In the genomic region with DNA sequence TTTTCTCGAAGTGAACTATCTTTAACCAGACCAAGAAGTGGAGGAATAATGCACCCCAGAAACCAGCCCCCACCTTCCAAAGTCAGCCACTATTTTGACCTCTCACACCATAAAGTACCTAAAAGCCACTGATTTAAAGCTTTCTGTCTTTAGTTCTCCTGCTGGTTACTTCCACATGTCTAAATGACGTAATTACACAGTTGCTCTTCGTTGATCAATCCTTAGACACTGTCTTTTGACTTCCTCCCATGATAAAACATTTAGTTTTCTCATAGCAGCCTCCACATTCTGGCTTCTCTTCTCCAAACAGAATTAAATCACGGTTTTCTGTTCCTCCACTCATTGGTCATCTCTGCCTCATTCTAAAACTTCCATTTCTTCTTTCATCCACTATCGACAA, we compare ENCODE assay signal across 29 cellular contexts.
"Had no signal": no experiment of that assay in that cellular context is flagged by ENCODE, and none has a peak within 500 bp of the region (broad histone marks: within the 10 kb centered on the region; RNA-seq: fewer than 3 reads in every experiment).

No MANE protein-coding gene starts in this region.

- H3K4me2 ChIP-seq: smooth muscle cell had no signal

- H3K4me1 ChIP-seq: parathyroid adenoma, psoas muscle, spleen, stomach, tibial artery, transverse colon, upper lobe of right lung, uterus had no signal

- H2AFZ ChIP-seq: parathyroid adenoma had no signal

- H3K9ac ChIP-seq: parathyroid adenoma had no signal

- H3K27me3 Mint-ChIP-seq: stimulated activated naive CD8-positive, alpha-beta T cell treated with anti-CD3 and anti-CD28 coated beads, Interleukin-15, Interleukin-2, amounts not matched to agents 100 ng/mL and 50 ng/mL, for 24 hours had no signal

- H3K36me3 Mint-ChIP-seq: naive B cell; naive thymus-derived CD8-positive, alpha-beta T cell; natural killer cell treated with Interleukin-12 subunit alpha and Interleukin-12 subunit beta and Interleukin-15 and Interleukin-18, amount 100 ng/mL, for 72 hours; stimulated activated effector memory CD8-positive, alpha-beta T cell treated with anti-CD3 and anti-CD28 coated beads, Interleukin-12 subunit alpha, Interleukin-12 subunit beta, amount 100 ng/mL, for 72 hours; stimulated activated naive B cell treated with anti-CD40 and anti-IgM and Interleukin-4, amounts not matched to agents 10 μg/mL and 1 μg/mL and 100 μg/mL, for 72 hours; type B pancreatic cell had no signal

- H3K4me1 Mint-ChIP-seq: naive B cell; naive thymus-derived CD8-positive, alpha-beta T cell; stimulated activated effector memory CD8-positive, alpha-beta T cell treated with anti-CD3 and anti-CD28 coated beads, Interleukin-12 subunit alpha, Interleukin-12 subunit beta, amount 100 ng/mL, for 72 hours had no signal

- ATAC-seq: naive thymus-derived CD8-positive, alpha-beta T cell; natural killer cell treated with Interleukin-12 subunit alpha and Interleukin-12 subunit beta and Interleukin-15 and Interleukin-18, amount 100 ng/mL, for 72 hours; psoas muscle; right cardiac atrium; sciatic nerve; stimulated activated effector memory CD8-positive, alpha-beta T cell treated with anti-CD3 and anti-CD28 coated beads, Interleukin-12 subunit alpha, Interleukin-12 subunit beta, amount 100 ng/mL, for 72 hours; stimulated activated naive B cell treated with anti-CD40 and anti-IgM and Interleukin-4, amounts not matched to agents 10 μg/mL and 1 μg/mL and 100 μg/mL, for 72 hours; upper lobe of right lung had no signal

- DNase-seq: naive B cell; naive thymus-derived CD8-positive, alpha-beta T cell; nephron progenitor cell; occipital lobe; ovary; posterior cingulate gyrus; psoas muscle; right cardiac atrium; spleen; stimulated activated CD4-positive, alpha-beta T cell treated with anti-CD3 and anti-CD28 coated beads, Interleukin-12 subunit alpha, Interleukin-12 subunit beta, amount 100 ng/mL, for 4 hours; stimulated activated CD4-positive, alpha-beta T cell treated with anti-CD3 and anti-CD28 coated beads, Interleukin-1b, Interleukin-23, amount 100 ng/mL, for 48 hours; stimulated activated CD4-positive, alpha-beta T cell treated with anti-CD3 and anti-CD28 coated beads, Interleukin-4, amount 100 ng/mL, for 1 hour; stimulated activated naive B cell treated with anti-CD40 and anti-IgM and Interleukin-4, amounts not matched to agents 10 μg/mL and 1 μg/mL and 100 μg/mL, for 72 hours; stimulated activated naive CD4-positive, alpha-beta T cell treated with Interleukin-2 at 50 U/mL for 16 hours; stomach; tibial artery; transverse colon; upper lobe of right lung; uterus had no signal

- H3K4me3 ChIP-seq: ovary, psoas muscle, skin epidermis, smooth muscle cell, spleen, stomach, tibial artery, transverse colon, upper lobe of right lung, uterus had no signal

- H3K9me3 Mint-ChIP-seq: nephron progenitor cell; neural crest cell; stimulated activated naive CD8-positive, alpha-beta T cell treated with anti-CD3 and anti-CD28 coated beads, Interleukin-15, Interleukin-2, amounts not matched to agents 100 ng/mL and 50 ng/mL, for 24 hours; type B pancreatic cell had no signal

- H3K79me2 ChIP-seq: parathyroid adenoma had no signal

- H3K4me3 Mint-ChIP-seq: naive B cell; naive thymus-derived CD8-positive, alpha-beta T cell; natural killer cell treated with Interleukin-12 subunit alpha and Interleukin-12 subunit beta and Interleukin-15 and Interleukin-18, amount 100 ng/mL, for 72 hours; nephron progenitor cell; neural crest cell; stimulated activated effector memory CD8-positive, alpha-beta T cell treated with anti-CD3 and anti-CD28 coated beads, Interleukin-12 subunit alpha, Interleukin-12 subunit beta, amount 100 ng/mL, for 72 hours; stimulated activated naive B cell treated with anti-CD40 and anti-IgM and Interleukin-4, amounts not matched to agents 10 μg/mL and 1 μg/mL and 100 μg/mL, for 72 hours; stimulated activated naive CD8-positive, alpha-beta T cell treated with anti-CD3 and anti-CD28 coated beads, Interleukin-15, Interleukin-2, amounts not matched to agents 100 ng/mL and 50 ng/mL, for 24 hours; type B pancreatic cell had no signal

- H3K27ac Mint-ChIP-seq: naive thymus-derived CD8-positive, alpha-beta T cell; natural killer cell treated with Interleukin-12 subunit alpha and Interleukin-12 subunit beta and Interleukin-15 and Interleukin-18, amount 100 ng/mL, for 72 hours; nephron progenitor cell; progenitor cell of endocrine pancreas; stimulated activated effector memory CD8-positive, alpha-beta T cell treated with anti-CD3 and anti-CD28 coated beads, Interleukin-12 subunit alpha, Interleukin-12 subunit beta, amount 100 ng/mL, for 72 hours; stimulated activated naive B cell treated with anti-CD40 and anti-IgM and Interleukin-4, amounts not matched to agents 10 μg/mL and 1 μg/mL and 100 μg/mL, for 72 hours; stimulated activated naive CD8-positive, alpha-beta T cell treated with anti-CD3 and anti-CD28 coated beads, Interleukin-15, Interleukin-2, amounts not matched to agents 100 ng/mL and 50 ng/mL, for 24 hours; type B pancreatic cell had no signal

- H3K27ac ChIP-seq: ovary, parathyroid adenoma, psoas muscle, skin epidermis, spleen, stomach, tibial artery, transverse colon, upper lobe of right lung, uterus had no signal

- H3K36me3 ChIP-seq: ovary, spleen, stomach, tibial artery, transverse colon, upper lobe of right lung, uterus had no signal

- H3K27me3 ChIP-seq: ovary, transverse colon, uterus had no signal

- H3K9me3 ChIP-seq: ovary, psoas muscle, spleen, stomach, tibial artery, transverse colon, upper lobe of right lung, uterus had no signal
